Comparison of ENCODE assay signal across 28 cellular contexts in genomic region chr12:77535734-77536133, GRCh38.
"Had no signal": no experiment of that assay in that cellular context is flagged by ENCODE, and none has a peak within 500 bp of the region (broad histone marks: within the 10 kb centered on the region; RNA-seq: fewer than 3 reads in every experiment).

No MANE protein-coding gene starts in this region.

- H3K4me2 ChIP-seq: hepatocyte, neural progenitor cell had no signal

- H2AFZ ChIP-seq: hepatocyte, neural progenitor cell had no signal

- DNase-seq: islet precursor cell; left ventricle myocardium inferior; mesendoderm; naive B cell; natural killer cell; nephron progenitor cell; ovary; retina; right cardiac atrium; small intestine; spleen; stimulated activated CD4-positive, alpha-beta T cell treated with anti-CD3 and anti-CD28 coated beads, Interleukin-1b, Interleukin-23, amount 100 ng/mL, for 48 hours; stimulated activated CD4-positive, alpha-beta T cell treated with anti-CD3 and anti-CD28 coated beads, Interleukin-2, amount 100 ng/mL, for 48 hours; stimulated activated CD4-positive, alpha-beta T cell treated with anti-CD3 and anti-CD28 coated beads, Interleukin-4, amount 100 ng/mL, for 4 hours; stimulated activated CD8-positive, alpha-beta memory T cell treated with anti-CD3 and anti-CD28 coated beads, Interleukin-4, amount 100 ng/mL, for 48 hours; stimulated activated naive CD4-positive, alpha-beta T cell treated with Interleukin-2 at 50 U/mL for 16 hours; stimulated activated naive CD8-positive, alpha-beta T cell treated with anti-CD3 and anti-CD28 coated beads, Interleukin-15, amount 100 ng/mL, for 72 hours; testis; thyroid gland; transverse colon; upper lobe of left lung had no signal

- H3K4me3 ChIP-seq: hepatocyte, left ventricle myocardium inferior, lung, neural progenitor cell, ovary, spleen, testis, thyroid gland, transverse colon, upper lobe of left lung, vagina had no signal

- H3K4me1 ChIP-seq: left ventricle myocardium inferior, neural progenitor cell, testis, thyroid gland, transverse colon, upper lobe of left lung, vagina had no signal

- H3K9ac ChIP-seq: neural progenitor cell had no signal

- H3K27ac Mint-ChIP-seq: mesothelial cell of epicardium; natural killer cell; nephron progenitor cell; neural progenitor cell; progenitor cell of endocrine pancreas; stimulated activated memory B cell treated with anti-CD40 and anti-IgM and Interleukin-4, amounts not matched to agents 10 μg/mL and 1 μg/mL and 100 μg/mL, for 72 hours; stimulated activated naive CD8-positive, alpha-beta T cell treated with anti-CD3 and anti-CD28 coated beads, Interleukin-15, amount 100 ng/mL, for 72 hours had no signal

- H3K36me3 Mint-ChIP-seq: mesothelial cell of epicardium; naive B cell; natural killer cell; neural progenitor cell; stimulated activated memory B cell treated with anti-CD40 and anti-IgM and Interleukin-4, amounts not matched to agents 10 μg/mL and 1 μg/mL and 100 μg/mL, for 72 hours had no signal

- H3K27me3 Mint-ChIP-seq: naive B cell; progenitor cell of endocrine pancreas; stimulated activated memory B cell treated with anti-CD40 and anti-IgM and Interleukin-4, amounts not matched to agents 10 μg/mL and 1 μg/mL and 100 μg/mL, for 72 hours; stimulated activated naive CD8-positive, alpha-beta T cell treated with anti-CD3 and anti-CD28 coated beads, Interleukin-15, amount 100 ng/mL, for 72 hours had no signal

- H3K4me1 Mint-ChIP-seq: mesothelial cell of epicardium; naive B cell; natural killer cell; nephron progenitor cell; neural progenitor cell; stimulated activated memory B cell treated with anti-CD40 and anti-IgM and Interleukin-4, amounts not matched to agents 10 μg/mL and 1 μg/mL and 100 μg/mL, for 72 hours; stimulated activated naive CD8-positive, alpha-beta T cell treated with anti-CD3 and anti-CD28 coated beads, Interleukin-15, amount 100 ng/mL, for 72 hours had no signal

- H3K9me3 ChIP-seq: left ventricle myocardium inferior, ovary, testis, thyroid gland, transverse colon, upper lobe of left lung, vagina had no signal

- H3K27me3 ChIP-seq: hepatocyte, neural progenitor cell, ovary, spleen, testis, thyroid gland, transverse colon, upper lobe of left lung, vagina had no signal

- H3K27ac ChIP-seq: hepatocyte, left ventricle myocardium inferior, neural progenitor cell, ovary, spleen, testis, thyroid gland, transverse colon, upper lobe of left lung, vagina had no signal

- H3K4me3 Mint-ChIP-seq: mesothelial cell of epicardium; naive B cell; natural killer cell; nephron progenitor cell; neural progenitor cell; stimulated activated memory B cell treated with anti-CD40 and anti-IgM and Interleukin-4, amounts not matched to agents 10 μg/mL and 1 μg/mL and 100 μg/mL, for 72 hours; stimulated activated naive CD8-positive, alpha-beta T cell treated with anti-CD3 and anti-CD28 coated beads, Interleukin-15, amount 100 ng/mL, for 72 hours had no signal

- H3K79me2 ChIP-seq: hepatocyte had no signal

- H3K9me3 Mint-ChIP-seq: mesothelial cell of epicardium, nephron progenitor cell, neural progenitor cell had no signal

- H3K36me3 ChIP-seq: left ventricle myocardium inferior, neural progenitor cell, ovary, spleen, thyroid gland, transverse colon, upper lobe of left lung, vagina had no signal
